8 cellular contexts compared by ENCODE assay signal in the genomic region with DNA sequence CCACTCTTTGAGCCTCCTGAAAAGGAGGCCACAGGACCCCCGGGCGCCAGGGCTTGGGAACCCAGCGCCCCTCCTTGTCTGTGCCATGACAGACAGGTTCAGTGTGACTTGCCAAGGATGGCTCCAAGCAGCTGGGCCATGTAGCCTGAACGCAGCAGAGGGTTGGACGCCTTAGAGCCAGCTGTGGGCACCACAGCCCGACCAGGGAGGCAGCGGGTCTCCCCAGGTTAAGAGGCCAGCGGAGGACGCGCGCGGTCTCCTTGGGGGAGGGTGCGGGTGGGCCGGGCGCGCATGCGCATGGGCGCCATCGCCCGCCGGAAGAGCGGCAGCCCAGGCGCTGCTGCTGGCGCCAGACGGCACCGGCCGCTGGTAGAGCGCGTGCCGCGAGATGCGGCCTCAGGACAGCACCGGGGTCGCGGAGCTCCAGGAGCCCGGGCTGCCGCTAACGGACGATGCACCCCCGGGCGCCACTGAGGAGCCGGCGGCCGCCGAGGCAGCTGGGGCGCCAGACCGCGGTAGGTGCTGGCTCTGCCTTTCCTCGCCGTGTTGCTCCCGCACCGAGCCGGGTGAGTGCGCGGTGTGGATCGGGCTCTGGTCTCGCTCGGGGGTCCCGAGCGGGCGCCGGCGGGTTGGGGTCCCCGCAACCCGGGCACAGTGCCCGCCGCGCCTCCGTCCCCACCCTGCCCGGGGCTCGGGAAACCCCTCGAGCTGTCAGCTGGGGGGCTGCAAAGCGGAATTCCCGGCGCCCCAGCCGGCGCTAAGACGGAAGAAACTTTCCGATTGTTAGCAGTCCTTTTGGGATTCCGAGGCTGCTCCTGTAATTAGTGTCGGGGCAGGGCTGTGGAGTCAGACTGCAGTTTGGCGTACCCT. TPM values are rescaled to one million over a fixed set of nuclear protein-coding genes. Genes with fewer than 3 reads are reported as not detected.
DNase-seq lines count a peak whose midpoint lies in the region; ATAC-seq and TF ChIP-seq lines count a peak whose summit lies in the region.

Gene SLC35G1, plus strand, starts transcription at position 333 of the 870 bp plus-strand sequence. Its CDS starts 56 bp downstream, at position 389.

- H3K27me3 ChIP-seq in ACC112 (ENCODE audit: insufficient read depth, low read length) = no peaks in the 10 kb centered on the region

- H3K27ac Mint-ChIP-seq in chondrocyte (ENCODE audit: unreplicated experiment) = no peak within 1 kb of the TSS

- peaks cover 4% of the 10 kb centered on the region for H3K36me3 Mint-ChIP-seq in chondrocyte (ENCODE audit: low read depth)

- H3K27me3 Mint-ChIP-seq in chondrocyte (ENCODE audit: low read depth) = no peaks in the 10 kb centered on the region

- peak within 1 kb of the TSS; percentile 100 for H2AFZ ChIP-seq in ACC112 (ENCODE audit: low read length, unreplicated experiment)

- H3K4me3 ChIP-seq in ACC112 (ENCODE audit: low read depth, low read length) = peak within 1 kb of the TSS; percentile 90

- H3K4me1 ChIP-seq in ACC112 (ENCODE audit: control insufficient read depth, insufficient read depth, low read length, unreplicated experiment) = peaks cover 11% of the 10 kb centered on the region

- peak; percentile 41 for DNase-seq in NCI-H2171 (lab: John Stamatoyannopoulos, UW)
- peak; percentile 64 for DNase-seq in activated CD4-positive, alpha-beta T cell treated with anti-CD3 and anti-CD28 coated beads for 1 hour
- no peak for DNase-seq in chondrocyte (ENCODE audit: low spot score)
- peak; percentile 83 for DNase-seq in left lobe of liver (ENCODE audit: low spot score)
- peak; percentile 71 to 76 for DNase-seq in stimulated activated CD4-positive, alpha-beta T cell treated with anti-CD3 and anti-CD28 coated beads, Interleukin-2, amount 100 ng/mL, for 24 hours

- no peaks in the 10 kb centered on the region for H3K9me3 Mint-ChIP-seq in chondrocyte (ENCODE audit: low read depth)

- H3K4me3 Mint-ChIP-seq in chondrocyte (ENCODE audit: unreplicated experiment) = peak within 1 kb of the TSS; percentile 83

- peak; percentile 49 for TF ChIP-seq CTCF in chondrocyte (IDR thresholded peaks at IDR 0.05)

- no peak within 1 kb of the TSS for H3K27ac ChIP-seq in ACC112 (ENCODE audit: low read depth, low read length)

- peaks cover 4% of the 10 kb centered on the region; the same call in 1 of the 2 replicates for H3K36me3 ChIP-seq in ACC112 (ENCODE audit: insufficient read depth, low read length)

- peak; percentile 90 for ATAC-seq in GM18520 (IDR thresholded peaks at IDR 0.05; ENCODE audit: unreplicated experiment)
- ATAC-seq in HG03025 (IDR thresholded peaks at IDR 0.05; ENCODE audit: low FRiP score, unreplicated experiment) = peak; percentile 89
- peak; percentile 96 for ATAC-seq in left lobe of liver

- H3K4me1 Mint-ChIP-seq in chondrocyte (ENCODE audit: low read depth) = peaks cover 33% of the 10 kb centered on the region

- peaks cover 18% of the 10 kb centered on the region for H3K79me2 ChIP-seq in ACC112 (ENCODE audit: control insufficient read depth, insufficient read depth, low read length, unreplicated experiment)

RNA-seq across cellular contexts. Expression of gene SLC35G1, which starts in this region (rescaled TPM):
- 4.6 to 10.8 TPM (median 5.3 TPM) in 3 replicates for total RNA-seq in chondrocyte
- total RNA-seq in left lobe of liver = 2.9 TPM
